ENCODE assay signal across 16 cellular contexts in genomic region chrY:7302306-7302705, GRCh38.
A peak's percentile ranks its signal among the peaks of the same experiment; 100 is the strongest.
DNase-seq lines count a peak whose midpoint lies in the region; ATAC-seq and TF ChIP-seq lines count a peak whose summit lies in the region.
"Had no signal": no experiment of that assay in that cellular context is flagged by ENCODE, and none has a peak within 500 bp of the region (broad histone marks: within the 10 kb centered on the region; RNA-seq: fewer than 3 reads in every experiment).

No MANE protein-coding gene starts in this region.

- CTCF ChIA-PET in activated CD4-positive, alpha-beta memory T cell treated with anti-CD3 and anti-CD28 coated beads, Interleukin-2, amount 10 ng/mL, durations not matched to agents 7 days and 5 days (lab: Charles Lee), result no interaction called here

- no peaks in the 10 kb centered on the region for H3K9me3 Mint-ChIP-seq in activated naive CD4-positive, alpha-beta T cell treated with anti-CD3 and anti-CD28 coated beads, Interleukin-2, amount 50 U/mL, for 24 hours
- no peaks in the 10 kb centered on the region for H3K9me3 Mint-ChIP-seq in activated CD4-positive, alpha-beta memory T cell treated with anti-CD3 and anti-CD28 coated beads, Interleukin-2, amount 10 ng/mL, durations not matched to agents 7 days and 5 days
- no peaks in the 10 kb centered on the region for H3K9me3 Mint-ChIP-seq in activated naive CD8-positive, alpha-beta T cell treated with anti-CD3 and anti-CD28 coated beads for 36 hours
- H3K9me3 Mint-ChIP-seq in stimulated activated naive CD8-positive, alpha-beta T cell treated with anti-CD3 and anti-CD28 coated beads, Interleukin-15, amount 100 ng/mL, for 72 hours, result no peaks in the 10 kb centered on the region
- H3K9me3 Mint-ChIP-seq in progenitor cell of endocrine pancreas (ENCODE audit: low read depth), result no peaks in the 10 kb centered on the region
- H3K9me3 Mint-ChIP-seq: IgD-negative memory B cell had no signal

- POLR2A ChIA-PET in activated CD4-positive, alpha-beta memory T cell treated with anti-CD3 and anti-CD28 coated beads, Interleukin-2, amount 10 ng/mL, durations not matched to agents 7 days and 5 days (lab: Charles Lee), result no interaction called here

- no peak for TF ChIP-seq CTCF in progenitor cell of endocrine pancreas (IDR thresholded peaks at IDR 0.05; ENCODE audit: unreplicated experiment)

- H3K4me1 Mint-ChIP-seq in activated naive CD4-positive, alpha-beta T cell treated with anti-CD3 and anti-CD28 coated beads, Interleukin-2, amount 50 U/mL, for 24 hours, result peaks cover 69% of the 10 kb centered on the region
- peaks cover 69% of the 10 kb centered on the region for H3K4me1 Mint-ChIP-seq in activated CD4-positive, alpha-beta memory T cell treated with anti-CD3 and anti-CD28 coated beads, Interleukin-2, amount 10 ng/mL, durations not matched to agents 7 days and 5 days
- peaks cover 38% of the 10 kb centered on the region for H3K4me1 Mint-ChIP-seq in activated naive CD8-positive, alpha-beta T cell treated with anti-CD3 and anti-CD28 coated beads for 36 hours
- peaks cover 57% of the 10 kb centered on the region for H3K4me1 Mint-ChIP-seq in stimulated activated naive CD8-positive, alpha-beta T cell treated with anti-CD3 and anti-CD28 coated beads, Interleukin-15, amount 100 ng/mL, for 72 hours
- no peaks in the 10 kb centered on the region for H3K4me1 Mint-ChIP-seq in progenitor cell of endocrine pancreas (ENCODE audit: low read depth)
- H3K4me1 Mint-ChIP-seq: IgD-negative memory B cell had no signal

- no peak for ATAC-seq in stimulated activated naive CD8-positive, alpha-beta T cell treated with anti-CD3 and anti-CD28 coated beads, Interleukin-15, amount 100 ng/mL, for 72 hours
- ATAC-seq: HCT116, Panc1 had no signal

- no peaks in the 10 kb centered on the region for H3K27me3 Mint-ChIP-seq in activated naive CD4-positive, alpha-beta T cell treated with anti-CD3 and anti-CD28 coated beads, Interleukin-2, amount 50 U/mL, for 24 hours
- no peaks in the 10 kb centered on the region for H3K27me3 Mint-ChIP-seq in activated CD4-positive, alpha-beta memory T cell treated with anti-CD3 and anti-CD28 coated beads, Interleukin-2, amount 10 ng/mL, durations not matched to agents 7 days and 5 days
- H3K27me3 Mint-ChIP-seq in activated naive CD8-positive, alpha-beta T cell treated with anti-CD3 and anti-CD28 coated beads for 36 hours, result no peaks in the 10 kb centered on the region
- no peaks in the 10 kb centered on the region for H3K27me3 Mint-ChIP-seq in stimulated activated naive CD8-positive, alpha-beta T cell treated with anti-CD3 and anti-CD28 coated beads, Interleukin-15, amount 100 ng/mL, for 72 hours
- no peaks in the 10 kb centered on the region for H3K27me3 Mint-ChIP-seq in progenitor cell of endocrine pancreas
- H3K27me3 Mint-ChIP-seq: IgD-negative memory B cell had no signal

- peak overlapping the region; percentile 23 for H3K27ac Mint-ChIP-seq in activated naive CD4-positive, alpha-beta T cell treated with anti-CD3 and anti-CD28 coated beads, Interleukin-2, amount 50 U/mL, for 24 hours
- H3K27ac Mint-ChIP-seq in activated CD4-positive, alpha-beta memory T cell treated with anti-CD3 and anti-CD28 coated beads, Interleukin-2, amount 10 ng/mL, durations not matched to agents 7 days and 5 days, result peak overlapping the region; percentile 47
- no peak overlapping the region for H3K27ac Mint-ChIP-seq in activated naive CD8-positive, alpha-beta T cell treated with anti-CD3 and anti-CD28 coated beads for 36 hours
- H3K27ac Mint-ChIP-seq in stimulated activated naive CD8-positive, alpha-beta T cell treated with anti-CD3 and anti-CD28 coated beads, Interleukin-15, amount 100 ng/mL, for 72 hours, result peak overlapping the region; percentile 89 to 91
- H3K27ac Mint-ChIP-seq in progenitor cell of endocrine pancreas, result no peak overlapping the region
- H3K27ac Mint-ChIP-seq: IgD-negative memory B cell had no signal

- H3K4me3 Mint-ChIP-seq in activated naive CD4-positive, alpha-beta T cell treated with anti-CD3 and anti-CD28 coated beads, Interleukin-2, amount 50 U/mL, for 24 hours, result peak overlapping the region; percentile 52
- no peak overlapping the region for H3K4me3 Mint-ChIP-seq in activated CD4-positive, alpha-beta memory T cell treated with anti-CD3 and anti-CD28 coated beads, Interleukin-2, amount 10 ng/mL, durations not matched to agents 7 days and 5 days
- H3K4me3 Mint-ChIP-seq in activated naive CD8-positive, alpha-beta T cell treated with anti-CD3 and anti-CD28 coated beads for 36 hours, result peak overlapping the region; percentile 1
- H3K4me3 Mint-ChIP-seq in stimulated activated naive CD8-positive, alpha-beta T cell treated with anti-CD3 and anti-CD28 coated beads, Interleukin-15, amount 100 ng/mL, for 72 hours, result no peak overlapping the region
- no peak overlapping the region for H3K4me3 Mint-ChIP-seq in progenitor cell of endocrine pancreas (ENCODE audit: low read depth)
- H3K4me3 Mint-ChIP-seq: IgD-negative memory B cell had no signal

- H3K36me3 Mint-ChIP-seq in activated naive CD4-positive, alpha-beta T cell treated with anti-CD3 and anti-CD28 coated beads, Interleukin-2, amount 50 U/mL, for 24 hours, result peaks cover 13% of the 10 kb centered on the region
- peaks cover 55% of the 10 kb centered on the region for H3K36me3 Mint-ChIP-seq in activated CD4-positive, alpha-beta memory T cell treated with anti-CD3 and anti-CD28 coated beads, Interleukin-2, amount 10 ng/mL, durations not matched to agents 7 days and 5 days (ENCODE audit: low read depth)
- H3K36me3 Mint-ChIP-seq in activated naive CD8-positive, alpha-beta T cell treated with anti-CD3 and anti-CD28 coated beads for 36 hours, result peaks cover 43% of the 10 kb centered on the region
- no peaks in the 10 kb centered on the region for H3K36me3 Mint-ChIP-seq in progenitor cell of endocrine pancreas (ENCODE audit: insufficient read depth)
- H3K36me3 Mint-ChIP-seq: IgD-negative memory B cell had no signal

- no peak for DNase-seq in activated naive CD4-positive, alpha-beta T cell treated with Interleukin-2 at 50 U/mL for 16 hours
- no peak for DNase-seq in activated CD4-positive, alpha-beta memory T cell treated with anti-CD3 and anti-CD28 coated beads, Interleukin-2, amount 10 ng/mL, durations not matched to agents 7 days and 5 days
- DNase-seq in activated naive CD8-positive, alpha-beta T cell treated with anti-CD3 and anti-CD28 coated beads for 36 hours, result no peak
- no peak for DNase-seq in stimulated activated naive CD8-positive, alpha-beta T cell treated with anti-CD3 and anti-CD28 coated beads, Interleukin-15, amount 100 ng/mL, for 72 hours
- no peak for DNase-seq in progenitor cell of endocrine pancreas (ENCODE audit: low spot score, unreplicated experiment)
- DNase-seq in NK-92 treated with Interleukin-12 subunit alpha and Interleukin-12 subunit beta, amount 100 ng/mL, for 24 hours (lab: John Stamatoyannopoulos, UW), result no peak
- DNase-seq: DMS 273 treated with DMSO at 0.1 percent for 48 hours, GM23248, NCI-H1417, NCI-H2029, NCI-H2171 treated with DMSO at 0.1 percent for 48 hours, NCI-H774 had no signal

Comparison
In these comparisons a context has a peak if more than half of its experiments do, and no peak if none do; other contexts are left out.
1. H3K27ac Mint-ChIP-seq: peak in activated naive CD4-positive, alpha-beta T cell treated with anti-CD3 and anti-CD28 coated beads, Interleukin-2, amount 50 U/mL, for 24 hours (single experiment), activated CD4-positive, alpha-beta memory T cell treated with anti-CD3 and anti-CD28 coated beads, Interleukin-2, amount 10 ng/mL, durations not matched to agents 7 days and 5 days (single experiment) and stimulated activated naive CD8-positive, alpha-beta T cell treated with anti-CD3 and anti-CD28 coated beads, Interleukin-15, amount 100 ng/mL, for 72 hours (2 of 2); none in activated naive CD8-positive, alpha-beta T cell treated with anti-CD3 and anti-CD28 coated beads for 36 hours (single experiment) and progenitor cell of endocrine pancreas (single experiment).
2. H3K4me3 Mint-ChIP-seq: peak in activated naive CD4-positive, alpha-beta T cell treated with anti-CD3 and anti-CD28 coated beads, Interleukin-2, amount 50 U/mL, for 24 hours (single experiment) and activated naive CD8-positive, alpha-beta T cell treated with anti-CD3 and anti-CD28 coated beads for 36 hours (single experiment); none in activated CD4-positive, alpha-beta memory T cell treated with anti-CD3 and anti-CD28 coated beads, Interleukin-2, amount 10 ng/mL, durations not matched to agents 7 days and 5 days (single experiment), stimulated activated naive CD8-positive, alpha-beta T cell treated with anti-CD3 and anti-CD28 coated beads, Interleukin-15, amount 100 ng/mL, for 72 hours (0 of 2) and progenitor cell of endocrine pancreas (single experiment).